ENCODE assay signal across 8 cellular contexts in the genomic region with DNA sequence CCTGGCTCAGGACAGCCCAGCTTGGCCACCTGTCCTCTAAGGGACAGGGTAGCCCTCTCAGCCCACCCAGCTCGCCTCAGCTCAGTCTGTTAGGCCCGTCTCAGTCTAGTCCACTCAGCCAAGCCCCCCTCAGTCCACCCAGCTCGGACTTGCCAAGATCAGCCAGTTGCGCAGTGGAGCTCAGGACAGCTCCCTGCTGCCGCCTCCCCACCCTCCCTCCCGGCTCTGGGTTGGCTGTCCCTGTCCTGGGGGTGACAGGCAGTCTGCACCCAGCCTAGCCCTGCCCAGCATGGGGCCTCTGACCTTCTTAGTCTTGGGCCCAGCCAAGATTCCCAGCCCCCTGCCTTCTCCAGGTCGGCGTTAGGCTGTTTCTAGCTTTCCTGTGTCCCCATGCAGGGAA.
DNase-seq lines count a peak whose midpoint lies in the region; ATAC-seq, FAIRE-seq and TF ChIP-seq lines count a peak whose summit lies in the region.
"Not testable (repeated sequence)": the region's sequence is repeated elsewhere in the genome, so short reads cannot be mapped to it uniquely, and the experiment has no call there.

No MANE protein-coding gene starts in this region.

- not testable (repeated sequence) for H2AFZ ChIP-seq in Karpas-422 (ENCODE audit: low read length)

- FAIRE-seq in kidney (lab: Jason Lieb, UNC) = not testable (repeated sequence)

- H3K9me2 ChIP-seq in Karpas-422 (replicated peaks; ENCODE audit: insufficient read depth, low read length) = not testable (repeated sequence)

- not testable (repeated sequence) for H3K27me3 ChIP-seq in Karpas-422 (ENCODE audit: low read length)

- TF ChIP-seq CTCF in CD14-positive monocyte (IDR thresholded peaks at IDR 0.05); kidney (IDR thresholded peaks at IDR 0.05; ENCODE audit: borderline replicate concordance, extremely low read depth, insufficient read depth): not testable (repeated sequence)

- H3K4me2 ChIP-seq in Karpas-422 (ENCODE audit: low read depth, low read length, poor library complexity, severe bottlenecking) = not testable (repeated sequence)

- H3K9me3 Mint-ChIP-seq in CD14-positive monocyte; memory B cell; stimulated activated memory B cell treated with anti-CD40 and anti-IgM and Interleukin-4, amounts not matched to agents 10 μg/mL and 1 μg/mL and 100 μg/mL, for 72 hours: not testable (repeated sequence)

- not testable (repeated sequence) for H3K36me3 Mint-ChIP-seq in CD14-positive monocyte; memory B cell; stimulated activated memory B cell treated with anti-CD40 and anti-IgM and Interleukin-4, amounts not matched to agents 10 μg/mL and 1 μg/mL and 100 μg/mL, for 72 hours

- not testable (repeated sequence) for H3K27ac Mint-ChIP-seq in CD14-positive monocyte, memory B cell
- H3K27ac Mint-ChIP-seq in stimulated activated memory B cell treated with anti-CD40 and anti-IgM and Interleukin-4, amounts not matched to agents 10 μg/mL and 1 μg/mL and 100 μg/mL, for 72 hours = peak overlapping the region; percentile 67

- H3K9ac ChIP-seq in Karpas-422 (ENCODE audit: low read length); kidney (ENCODE audit: low read length in 2 of 2): not testable (repeated sequence)

- H3K36me3 ChIP-seq in Karpas-422 (ENCODE audit: insufficient read depth, low read length); kidney (ENCODE audit: control insufficient read depth in 1 of 2, insufficient read depth in 2 of 2, low read length in 2 of 2): not testable (repeated sequence)

- H3K4me1 Mint-ChIP-seq in CD14-positive monocyte = peaks cover 12% of the 10 kb centered on the region
- H3K4me1 Mint-ChIP-seq in memory B cell; stimulated activated memory B cell treated with anti-CD40 and anti-IgM and Interleukin-4, amounts not matched to agents 10 μg/mL and 1 μg/mL and 100 μg/mL, for 72 hours: not testable (repeated sequence)

- H3K4me3 Mint-ChIP-seq in CD14-positive monocyte = not testable (repeated sequence)
- peak overlapping the region; percentile 56 for H3K4me3 Mint-ChIP-seq in memory B cell
- H3K4me3 Mint-ChIP-seq in stimulated activated memory B cell treated with anti-CD40 and anti-IgM and Interleukin-4, amounts not matched to agents 10 μg/mL and 1 μg/mL and 100 μg/mL, for 72 hours = peak overlapping the region; percentile 78

- DNase-seq in CD14-positive monocyte (ENCODE audit: low spot score) (peak; percentile 15), Karpas-422 (peak; percentile 27), kidney (peak; percentile 38), posterior vena cava (ENCODE audit: low spot score) (peak; percentile 34), ureter (ENCODE audit: low spot score) (peak; percentile 14)
- DNase-seq in Right ventricle myocardium inferior (ENCODE audit: missing footprints); memory B cell (ENCODE audit: low spot score in 2 of 2): not testable (repeated sequence)

- not testable (repeated sequence) for H3K79me2 ChIP-seq in Karpas-422 (ENCODE audit: low read length)

- not testable (repeated sequence) for H3K27me3 Mint-ChIP-seq in CD14-positive monocyte (ENCODE audit: low read depth in 3 of 3); memory B cell; stimulated activated memory B cell treated with anti-CD40 and anti-IgM and Interleukin-4, amounts not matched to agents 10 μg/mL and 1 μg/mL and 100 μg/mL, for 72 hours

- peak; percentile 28 for ATAC-seq in Right ventricle myocardium inferior
- not testable (repeated sequence) for ATAC-seq in memory B cell (ENCODE audit: low read depth); stimulated activated memory B cell treated with anti-CD40 and anti-IgM and Interleukin-4, amounts not matched to agents 10 μg/mL and 1 μg/mL and 100 μg/mL, for 72 hours

- not testable (repeated sequence) for H4K20me1 ChIP-seq in Karpas-422 (ENCODE audit: insufficient read depth, low read depth, low read length)

- intact Hi-C loops in CD14-positive monocyte (cut with micrococcal nuclease); Right ventricle myocardium inferior (cut with DNase I); kidney (cut with DNase I); posterior vena cava (cut with DNase I): not testable (repeated sequence)

- H3K27ac ChIP-seq in Karpas-422 (ENCODE audit: low read length); kidney (ENCODE audit: low read depth in 2 of 2, low read length in 2 of 2): not testable (repeated sequence)

- H3K9me3 ChIP-seq in Karpas-422 (ENCODE audit: low read length); kidney (ENCODE audit: control insufficient read depth in 1 of 2, low read length in 2 of 2): not testable (repeated sequence)

- H3K4me3 ChIP-seq in Karpas-422 (ENCODE audit: low read length); kidney (ENCODE audit: low read length in 2 of 2): not testable (repeated sequence)

- not testable (repeated sequence) for H3K4me1 ChIP-seq in Karpas-422 (ENCODE audit: low read length); kidney (ENCODE audit: control insufficient read depth in 1 of 2, insufficient read depth in 1 of 2, low read depth in 1 of 2, low read length in 2 of 2)
